ENCODE assay signal across 34 cellular contexts in the genomic region with DNA sequence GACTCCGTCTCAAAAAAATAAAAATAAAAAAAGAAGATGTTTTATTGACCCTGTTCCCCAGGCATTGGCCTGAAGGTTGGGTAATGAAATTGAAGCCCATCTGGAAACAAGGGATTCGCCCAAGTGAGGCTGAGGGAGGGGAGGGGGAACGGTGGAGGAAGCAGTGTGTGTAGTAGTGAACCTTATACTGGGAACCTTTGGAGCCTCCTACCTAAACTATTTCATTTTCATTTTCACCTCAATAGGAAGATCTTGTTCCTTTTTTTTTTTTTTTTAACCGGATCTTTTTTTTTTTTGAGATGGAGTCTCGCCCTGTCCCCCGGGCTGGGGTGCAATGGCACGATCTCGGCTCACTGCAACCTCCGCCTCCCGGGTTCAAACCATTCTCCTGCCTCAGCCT.
"Had no signal": no experiment of that assay in that cellular context is flagged by ENCODE, and none has a peak within 500 bp of the region (broad histone marks: within the 10 kb centered on the region; RNA-seq: fewer than 3 reads in every experiment).

No MANE protein-coding gene starts in this region.

- H3K27me3 ChIP-seq: adrenal gland, body of pancreas, colonic mucosa, gastrocnemius medialis, heart left ventricle had no signal

- H3K36me3 Mint-ChIP-seq: activated CD4-positive, alpha-beta memory T cell treated with anti-CD3 and anti-CD28 coated beads for 36 hours; activated CD8-positive, alpha-beta memory T cell treated with anti-CD3 and anti-CD28 coated beads, Interleukin-2, amount 10 ng/mL, durations not matched to agents 7 days and 5 days; activated naive CD4-positive, alpha-beta T cell treated with anti-CD3 and anti-CD28 coated beads, Interleukin-2, amount 50 U/mL, for 24 hours; activated naive CD8-positive, alpha-beta T cell treated with anti-CD3 and anti-CD28 coated beads for 36 hours; T-cell had no signal

- H3K9me3 Mint-ChIP-seq: activated CD4-positive, alpha-beta memory T cell treated with anti-CD3 and anti-CD28 coated beads for 36 hours; activated CD4-positive, alpha-beta T cell treated with anti-CD3 and anti-CD28 coated beads, Interleukin-2, amount 10 ng/mL, durations not matched to agents 24 days and 14 days; activated naive CD4-positive, alpha-beta T cell treated with anti-CD3 and anti-CD28 coated beads for 36 hours; activated naive CD4-positive, alpha-beta T cell treated with anti-CD3 and anti-CD28 coated beads, Interleukin-2, amount 50 U/mL, for 24 hours; activated naive CD8-positive, alpha-beta T cell treated with anti-CD3 and anti-CD28 coated beads for 36 hours; activated naive CD8-positive, alpha-beta T cell treated with anti-CD3 and anti-CD28 coated beads, Interleukin-2, amount 50 U/mL, for 24 hours; activated T-helper 1 cell treated with anti-CD3 and anti-CD28 coated beads, Interleukin-12 subunit alpha, Interleukin-12 subunit beta, Interleukin-2, Interleukin-4 antibody, amounts not matched to agents 30 ng/mL and 10 ng/mL and 1 ng/mL, durations not matched to agents 14 hours and 24 hours and 36 hours; activated T-helper 2 cell treated with anti-CD3 and anti-CD28 coated beads, Interferon-gamma antibody, Interleukin-2, Interleukin-4, amounts not matched to agents 10 μg/mL and 5 μg/mL and 100 μg/mL, durations not matched to agents 14 hours and 24 hours and 36 hours; T-cell; T-helper 1 cell treated with Interleukin-12 subunit alpha and Interleukin-12 subunit beta and Interleukin-4 antibody, amounts not matched to agents 30 μg/mL and 1 μg/mL, for 36 hours; T-helper 2 cell treated with Interferon-gamma antibody and Interleukin-4, amounts not matched to agents 5 μg/mL and 100 μg/mL, for 36 hours had no signal

- ATAC-seq: activated CD4-positive, alpha-beta T cell treated with anti-CD3 and anti-CD28 coated beads for 36 hours; activated CD8-positive, alpha-beta memory T cell treated with anti-CD3 and anti-CD28 coated beads, Interleukin-2, amount 10 ng/mL, durations not matched to agents 7 days and 5 days; activated CD8-positive, alpha-beta T cell treated with anti-CD3 and anti-CD28 coated beads, Interleukin-2, amount 10 ng/mL, durations not matched to agents 7 days and 5 days; activated naive CD8-positive, alpha-beta T cell treated with anti-CD3 and anti-CD28 coated beads, Interleukin-2, amount 50 U/mL, for 24 hours; body of pancreas; esophagus mucosa; gastrocnemius medialis; heart left ventricle; T-cell had no signal

- H3K27me3 Mint-ChIP-seq: activated CD4-positive, alpha-beta memory T cell treated with anti-CD3 and anti-CD28 coated beads for 36 hours; activated CD4-positive, alpha-beta T cell treated with anti-CD3 and anti-CD28 coated beads for 36 hours; activated CD4-positive, alpha-beta T cell treated with anti-CD3 and anti-CD28 coated beads, Interleukin-2, amount 10 ng/mL, durations not matched to agents 24 days and 14 days; activated CD8-positive, alpha-beta memory T cell treated with anti-CD3 and anti-CD28 coated beads, Interleukin-2, amount 10 ng/mL, durations not matched to agents 7 days and 5 days; activated naive CD4-positive, alpha-beta T cell treated with anti-CD3 and anti-CD28 coated beads, Interleukin-2, amount 50 U/mL, for 24 hours; activated naive CD8-positive, alpha-beta T cell treated with anti-CD3 and anti-CD28 coated beads for 36 hours; activated naive CD8-positive, alpha-beta T cell treated with anti-CD3 and anti-CD28 coated beads, Interleukin-2, amount 50 U/mL, for 24 hours; T-cell had no signal

- H3K27ac ChIP-seq: adrenal gland, body of pancreas, colonic mucosa, epithelial cell of prostate, gastrocnemius medialis, heart left ventricle, WERI-Rb-1 had no signal

- H3K4me1 ChIP-seq: adrenal gland, body of pancreas, colonic mucosa, gastrocnemius medialis, heart left ventricle had no signal

- H3K27ac Mint-ChIP-seq: activated CD4-positive, alpha-beta memory T cell treated with anti-CD3 and anti-CD28 coated beads for 36 hours; activated CD4-positive, alpha-beta T cell treated with anti-CD3 and anti-CD28 coated beads for 36 hours; activated CD4-positive, alpha-beta T cell treated with anti-CD3 and anti-CD28 coated beads, Interleukin-2, amount 10 ng/mL, durations not matched to agents 24 days and 14 days; activated CD8-positive, alpha-beta memory T cell treated with anti-CD3 and anti-CD28 coated beads, Interleukin-2, amount 10 ng/mL, durations not matched to agents 7 days and 5 days; activated CD8-positive, alpha-beta T cell treated with anti-CD3 and anti-CD28 coated beads, Interleukin-2, amount 10 ng/mL, durations not matched to agents 7 days and 5 days; activated naive CD4-positive, alpha-beta T cell treated with anti-CD3 and anti-CD28 coated beads for 36 hours; activated naive CD8-positive, alpha-beta T cell treated with anti-CD3 and anti-CD28 coated beads for 36 hours; activated naive CD8-positive, alpha-beta T cell treated with anti-CD3 and anti-CD28 coated beads, Interleukin-2, amount 50 U/mL, for 24 hours; activated T-helper 1 cell treated with anti-CD3 and anti-CD28 coated beads, Interleukin-12 subunit alpha, Interleukin-12 subunit beta, Interleukin-2, Interleukin-4 antibody, amounts not matched to agents 30 ng/mL and 10 ng/mL and 1 ng/mL, durations not matched to agents 14 hours and 24 hours and 36 hours; activated T-helper 2 cell treated with anti-CD3 and anti-CD28 coated beads, Interferon-gamma antibody, Interleukin-2, Interleukin-4, amounts not matched to agents 10 μg/mL and 5 μg/mL and 100 μg/mL, durations not matched to agents 14 hours and 24 hours and 36 hours; T-cell; T-helper 1 cell treated with Interleukin-12 subunit alpha and Interleukin-12 subunit beta and Interleukin-4 antibody, amounts not matched to agents 30 μg/mL and 1 μg/mL, for 36 hours; T-helper 2 cell treated with Interferon-gamma antibody and Interleukin-4, amounts not matched to agents 5 μg/mL and 100 μg/mL, for 36 hours had no signal

- H3K4me3 Mint-ChIP-seq: activated CD4-positive, alpha-beta memory T cell treated with anti-CD3 and anti-CD28 coated beads for 36 hours; activated CD4-positive, alpha-beta T cell treated with anti-CD3 and anti-CD28 coated beads for 36 hours; activated CD4-positive, alpha-beta T cell treated with anti-CD3 and anti-CD28 coated beads, Interleukin-2, amount 10 ng/mL, durations not matched to agents 24 days and 14 days; activated CD8-positive, alpha-beta memory T cell treated with anti-CD3 and anti-CD28 coated beads, Interleukin-2, amount 10 ng/mL, durations not matched to agents 7 days and 5 days; activated CD8-positive, alpha-beta T cell treated with anti-CD3 and anti-CD28 coated beads, Interleukin-2, amount 10 ng/mL, durations not matched to agents 7 days and 5 days; activated naive CD4-positive, alpha-beta T cell treated with anti-CD3 and anti-CD28 coated beads for 36 hours; activated naive CD4-positive, alpha-beta T cell treated with anti-CD3 and anti-CD28 coated beads, Interleukin-2, amount 50 U/mL, for 24 hours; activated naive CD8-positive, alpha-beta T cell treated with anti-CD3 and anti-CD28 coated beads for 36 hours; activated naive CD8-positive, alpha-beta T cell treated with anti-CD3 and anti-CD28 coated beads, Interleukin-2, amount 50 U/mL, for 24 hours; activated T-helper 1 cell treated with anti-CD3 and anti-CD28 coated beads, Interleukin-12 subunit alpha, Interleukin-12 subunit beta, Interleukin-2, Interleukin-4 antibody, amounts not matched to agents 30 ng/mL and 10 ng/mL and 1 ng/mL, durations not matched to agents 14 hours and 24 hours and 36 hours; T-cell; T-helper 1 cell treated with Interleukin-12 subunit alpha and Interleukin-12 subunit beta and Interleukin-4 antibody, amounts not matched to agents 30 μg/mL and 1 μg/mL, for 36 hours; T-helper 2 cell treated with Interferon-gamma antibody and Interleukin-4, amounts not matched to agents 5 μg/mL and 100 μg/mL, for 36 hours had no signal

- H3K9me3 ChIP-seq: adrenal gland, body of pancreas, colonic mucosa, gastrocnemius medialis, heart left ventricle had no signal

- H3K4me3 ChIP-seq: adrenal gland, body of pancreas, colonic mucosa, gastrocnemius medialis, heart left ventricle had no signal

- H3K36me3 ChIP-seq: adrenal gland, colonic mucosa, gastrocnemius medialis, heart left ventricle, WERI-Rb-1 had no signal

- DNase-seq: activated CD4-positive, alpha-beta memory T cell treated with anti-CD3 and anti-CD28 coated beads for 36 hours; activated CD4-positive, alpha-beta T cell treated with anti-CD3 and anti-CD28 coated beads for 36 hours; activated CD4-positive, alpha-beta T cell treated with anti-CD3 and anti-CD28 coated beads, Interleukin-2, amount 10 ng/mL, durations not matched to agents 24 days and 14 days; activated CD4-positive, CD25-positive, alpha-beta regulatory T cell; activated CD4-positive, CD25-positive, alpha-beta regulatory T cell treated with anti-CD3 and anti-CD28 coated beads, Interleukin-2, amount 50 U/mL, for 72 hours; activated CD8-positive, alpha-beta memory T cell treated with anti-CD3 and anti-CD28 coated beads, Interleukin-2, amount 10 ng/mL, durations not matched to agents 7 days and 5 days; activated CD8-positive, alpha-beta memory T cell treated with anti-CD3 and anti-CD28 coated beads, Interleukin-2, amount 50 U/mL, for 4 hours; activated CD8-positive, alpha-beta T cell treated with anti-CD3 and anti-CD28 coated beads, Interleukin-2, amount 10 ng/mL, durations not matched to agents 7 days and 5 days; activated effector memory CD4-positive, alpha-beta T cell treated with anti-CD3 and anti-CD28 coated beads, Interleukin-2, amount 50 U/mL, for 16 hours; activated naive CD4-positive, alpha-beta T cell treated with anti-CD3 and anti-CD28 coated beads for 36 hours; activated naive CD8-positive, alpha-beta T cell treated with anti-CD3 and anti-CD28 coated beads for 36 hours; activated naive CD8-positive, alpha-beta T cell treated with anti-CD3 and anti-CD28 coated beads, Interleukin-2, amount 50 U/mL, for 24 hours; activated T-cell treated with anti-CD3 and anti-CD28 coated beads, Interleukin-2, amount 50 U/mL, for 1 hour; activated T-cell treated with anti-CD3 and anti-CD28 coated beads, Interleukin-2, amount 50 U/mL, for 48 hours; adrenal gland; amygdala; body of pancreas; caudate nucleus; colonic mucosa; effector CD8-positive, alpha-beta T cell; foreskin fibroblast; gastrocnemius medialis; glutamatergic neuron; heart left ventricle; T-cell; T1000; WERI-Rb-1 had no signal
